In genomic region chr5:151587796-151588606, GRCh38 we compare ENCODE assay signal across 17 cellular contexts. TPM values are rescaled to one million over a fixed set of nuclear protein-coding genes. Genes with fewer than 3 reads are reported as not detected.
"Had no signal": no experiment of that assay in that cellular context is flagged by ENCODE, and none has a peak within 500 bp of the region (broad histone marks: within the 10 kb centered on the region; RNA-seq: fewer than 3 reads in every experiment).

No MANE protein-coding gene starts in this region.

- ATAC-seq: effector memory CD8-positive, alpha-beta T cell; left lung; stimulated activated naive CD8-positive, alpha-beta T cell treated with anti-CD3 and anti-CD28 coated beads, Interleukin-15, amount 100 ng/mL, for 72 hours had no signal

- H3K27ac ChIP-seq: adrenal gland, left lung, testis had no signal

- H3K36me3 ChIP-seq: adrenal gland, left lung had no signal

- H3K4me3 Mint-ChIP-seq: activated B cell treated with CpG ODN at 0.5 μM for 24 hours; central memory CD8-positive, alpha-beta T cell; effector memory CD8-positive, alpha-beta T cell; memory B cell; nephron progenitor cell; stimulated activated naive CD8-positive, alpha-beta T cell treated with anti-CD3 and anti-CD28 coated beads, Interleukin-15, amount 100 ng/mL, for 72 hours had no signal

- H3K4me1 Mint-ChIP-seq: activated B cell treated with CpG ODN at 0.5 μM for 24 hours; central memory CD8-positive, alpha-beta T cell; memory B cell had no signal

- H3K27ac Mint-ChIP-seq: activated B cell treated with CpG ODN at 0.5 μM for 24 hours; effector memory CD8-positive, alpha-beta T cell; memory B cell; nephron progenitor cell; stimulated activated naive CD8-positive, alpha-beta T cell treated with anti-CD3 and anti-CD28 coated beads, Interleukin-15, amount 100 ng/mL, for 72 hours had no signal

- H3K9me3 Mint-ChIP-seq: activated B cell treated with CpG ODN at 0.5 μM for 24 hours; central memory CD8-positive, alpha-beta T cell; effector memory CD8-positive, alpha-beta T cell; memory B cell; nephron progenitor cell; stimulated activated naive CD8-positive, alpha-beta T cell treated with anti-CD3 and anti-CD28 coated beads, Interleukin-15, amount 100 ng/mL, for 72 hours had no signal

- H3K27me3 ChIP-seq: adrenal gland, left lung, testis had no signal

- H3K27me3 Mint-ChIP-seq: activated B cell treated with CpG ODN at 0.5 μM for 24 hours; memory B cell; stimulated activated naive CD8-positive, alpha-beta T cell treated with anti-CD3 and anti-CD28 coated beads, Interleukin-15, amount 100 ng/mL, for 72 hours had no signal

- DNase-seq: activated B cell treated with CpG ODN at 0.5 μM for 24 hours; activated CD4-positive, alpha-beta T cell treated with anti-CD3 and anti-CD28 coated beads, Interleukin-2, amount 50 U/mL, for 1 hour; activated naive CD4-positive, alpha-beta T cell treated with anti-CD3 and anti-CD28 coated beads, Interleukin-2, amount 50 U/mL, for 16 hours; adrenal gland; effector memory CD8-positive, alpha-beta T cell; erythroblast; foreskin fibroblast; left lung; nephron progenitor cell; stimulated activated CD4-positive, alpha-beta T cell treated with anti-CD3 and anti-CD28 coated beads, Interleukin-4, amount 100 ng/mL, for 1 hour; stimulated activated CD8-positive, alpha-beta memory T cell treated with anti-CD3 and anti-CD28 coated beads, Interleukin-4, amount 100 ng/mL, for 48 hours; stimulated activated naive CD8-positive, alpha-beta T cell treated with anti-CD3 and anti-CD28 coated beads, Interleukin-15, amount 100 ng/mL, for 72 hours; T-helper 1 cell; testis had no signal

- H3K36me3 Mint-ChIP-seq: memory B cell had no signal

- H3K9me3 ChIP-seq: adrenal gland, left lung, testis had no signal

- H3K4me3 ChIP-seq: adrenal gland, left lung, testis had no signal

- H3K4me1 ChIP-seq: adrenal gland, left lung, testis had no signal

RNA-seq across cellular contexts. Expression of gene FAT2, which starts 3.1 kb away (rescaled TPM):
- total RNA-seq: activated CD8-positive, alpha-beta memory T cell treated with anti-CD3 and anti-CD28 coated beads for 36 hours had no signal
